In the genomic region with DNA sequence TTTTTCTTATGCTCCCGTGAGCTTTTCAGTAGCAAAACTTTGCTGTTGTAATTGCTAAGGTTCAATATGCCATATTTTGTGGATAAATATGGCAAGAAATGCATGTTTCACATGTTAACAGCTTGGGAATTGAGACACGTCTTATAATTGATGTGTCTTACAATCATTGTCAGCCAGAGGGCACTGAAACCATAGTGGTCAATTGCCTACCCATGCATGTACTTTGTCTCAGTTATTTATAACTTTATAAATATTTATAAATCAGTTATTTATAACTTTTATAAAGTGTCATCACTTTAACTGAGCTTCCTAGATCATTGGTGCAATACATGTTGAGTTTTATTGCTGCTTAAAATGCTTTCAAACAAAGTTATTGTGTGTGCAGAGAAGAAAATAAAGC, we compare ENCODE assay signal across 9 cellular contexts.
DNase-seq lines count a peak whose midpoint lies in the region; ATAC-seq, FAIRE-seq and TF ChIP-seq lines count a peak whose summit lies in the region.
"Had no signal": no experiment of that assay in that cellular context is flagged by ENCODE, and none has a peak within 500 bp of the region (broad histone marks: within the 10 kb centered on the region; RNA-seq: fewer than 3 reads in every experiment).

No MANE protein-coding gene starts in this region.

- intact Hi-C loops in ascending aorta (cut with DNase I) = loop anchor here (5.0 kb wide), 1 partner anchor 347 kb away; no protein-coding TSS in a partner anchor
- intact Hi-C loops in kidney (cut with DNase I) = no loop called here
- intact Hi-C loops in vagina (cut with DNase I) = no loop called here

- peak; percentile 17 to 70 (median 51) for TF ChIP-seq CTCF in ascending aorta (IDR thresholded peaks at IDR 0.05)
- TF ChIP-seq CTCF in kidney (IDR thresholded peaks at IDR 0.05; ENCODE audit: borderline replicate concordance, extremely low read depth, insufficient read depth) = peak; percentile 56
- peak; percentile 27 to 59 (median 57) for TF ChIP-seq CTCF in vagina (IDR thresholded peaks at IDR 0.05)

- H3K36me3 ChIP-seq in ascending aorta (no peaks in the 10 kb centered on the region), kidney (ENCODE audit: control insufficient read depth in 1 of 2, insufficient read depth in 2 of 2, low read length in 2 of 2) (no peaks in the 10 kb centered on the region), vagina (no peaks in the 10 kb centered on the region)

- peak; percentile 4 to 8 for DNase-seq in activated T-cell treated with anti-CD3 and anti-CD28 coated beads, Interleukin-2, amount 50 U/mL, for 72 hours
- no peak for DNase-seq in activated T-cell treated with anti-CD3 and anti-CD28 coated beads for 4 hours
- peak; percentile 59 for DNase-seq in Jurkat, Clone E6-1 (ENCODE audit: low read depth, low spot score)
- DNase-seq in ascending aorta (ENCODE audit: low spot score in 2 of 2) = no peak
- no peak for DNase-seq in kidney
- DNase-seq in vagina (ENCODE audit: extremely low spot score in 2 of 2) = no peak
- DNase-seq in SKM-1 (lab: John Stamatoyannopoulos, UW; ENCODE audit: unreplicated experiment) = no peak

- H3K27ac Mint-ChIP-seq in activated T-cell treated with anti-CD3 and anti-CD28 coated beads, Interleukin-2, amount 50 U/mL, for 72 hours = no peak overlapping the region

- no peaks in the 10 kb centered on the region for H3K9me3 ChIP-seq in ascending aorta
- H3K9me3 ChIP-seq in kidney (ENCODE audit: control insufficient read depth in 1 of 2, low read length in 2 of 2) = no peaks in the 10 kb centered on the region
- H3K9me3 ChIP-seq in vagina = no peaks in the 10 kb centered on the region

- peaks cover 5 to 6% of the 10 kb centered on the region in 2 donors for H3K36me3 Mint-ChIP-seq in activated T-cell treated with anti-CD3 and anti-CD28 coated beads, Interleukin-2, amount 50 U/mL, for 72 hours (ENCODE audit: insufficient read depth in 2 of 2)

- no peak overlapping the region for H3K9ac ChIP-seq in kidney (ENCODE audit: low read length in 2 of 2)

- no peaks in the 10 kb centered on the region for H3K27me3 ChIP-seq in ascending aorta
- H3K27me3 ChIP-seq in vagina = no peaks in the 10 kb centered on the region

- H3K27ac ChIP-seq in ascending aorta (no peak overlapping the region), kidney (ENCODE audit: low read depth in 2 of 2, low read length in 2 of 2) (no peak overlapping the region), vagina (no peak overlapping the region)

- FAIRE-seq in kidney (lab: Jason Lieb, UNC) = peak; percentile 79
- FAIRE-seq: colon had no signal

- no peak overlapping the region for H3K4me3 Mint-ChIP-seq in activated T-cell treated with anti-CD3 and anti-CD28 coated beads, Interleukin-2, amount 50 U/mL, for 72 hours

- H3K4me3 ChIP-seq in Jurkat, Clone E6-1 (ENCODE audit: low read length) = no peak overlapping the region
- H3K4me3 ChIP-seq in ascending aorta (no peak overlapping the region), kidney (ENCODE audit: low read length in 2 of 2) (no peak overlapping the region), vagina (no peak overlapping the region)

- ATAC-seq in activated T-cell treated with anti-CD3 and anti-CD28 coated beads, Interleukin-2, amount 50 U/mL, for 72 hours (replicated peaks in 1 of 2) = no peak
- ATAC-seq in HG02763 (IDR thresholded peaks at IDR 0.05; ENCODE audit: unreplicated experiment) = no peak

- no peaks in the 10 kb centered on the region for H3K4me1 ChIP-seq in ascending aorta
- H3K4me1 ChIP-seq in kidney (ENCODE audit: control insufficient read depth in 1 of 2, insufficient read depth in 1 of 2, low read depth in 1 of 2, low read length in 2 of 2) = no peaks in the 10 kb centered on the region
- no peaks in the 10 kb centered on the region for H3K4me1 ChIP-seq in vagina

- no peaks in the 10 kb centered on the region for H3K27me3 Mint-ChIP-seq in activated T-cell treated with anti-CD3 and anti-CD28 coated beads, Interleukin-2, amount 50 U/mL, for 72 hours (ENCODE audit: low read depth)

- no peaks in the 10 kb centered on the region for H3K4me1 Mint-ChIP-seq in activated T-cell treated with anti-CD3 and anti-CD28 coated beads, Interleukin-2, amount 50 U/mL, for 72 hours (ENCODE audit: low read depth)

- H3K9me3 Mint-ChIP-seq in activated T-cell treated with anti-CD3 and anti-CD28 coated beads, Interleukin-2, amount 50 U/mL, for 72 hours = peaks cover 2 to 3% of the 10 kb centered on the region in 2 donors

- no peak for TF ChIP-seq POLR2A in vagina (IDR thresholded peaks at IDR 0.05)

Comparison
In these comparisons a context has a peak if more than half of its experiments do, and no peak if none do; other contexts are left out.
1. DNase-seq: peak in activated T-cell treated with anti-CD3 and anti-CD28 coated beads, Interleukin-2, amount 50 U/mL, for 72 hours (2 of 2) and Jurkat, Clone E6-1 (single experiment); none in activated T-cell treated with anti-CD3 and anti-CD28 coated beads for 4 hours (single experiment), ascending aorta (0 of 2), kidney (single experiment), vagina (0 of 2) and SKM-1 (single experiment).
2. Peak in every context shown above with its lines, with median percentiles within 50 percentile points of each other: CTCF ChIP-seq.